ENCODE assay signal across 31 cellular contexts in genomic region chr17:8013731-8014557, GRCh38. TPM values are rescaled to one million over a fixed set of nuclear protein-coding genes. Genes with fewer than 3 reads are reported as not detected.
A peak's percentile ranks its signal among the peaks of the same experiment; 100 is the strongest.
DNase-seq lines count a peak whose midpoint lies in the region; ATAC-seq and TF ChIP-seq lines count a peak whose summit lies in the region.
"Had no signal": no experiment of that assay in that cellular context is flagged by ENCODE, and none has a peak within 500 bp of the region (broad histone marks: within the 10 kb centered on the region; RNA-seq: fewer than 3 reads in every experiment).

No MANE protein-coding gene starts in this region.

- no peaks in the 10 kb centered on the region for H3K4me1 ChIP-seq in HEK293 (ENCODE audit: control insufficient read depth, insufficient read depth, low read length)
- H3K4me1 ChIP-seq in sigmoid colon = peaks cover 0 to 16% (median 13%) of the 10 kb centered on the region in 4 donors
- H3K4me1 ChIP-seq in uterus = peaks cover 0 to 8% of the 10 kb centered on the region in 2 donors
- peaks cover 23% of the 10 kb centered on the region for H3K4me1 ChIP-seq in vagina
- H3K4me1 ChIP-seq: SJCRH30 had no signal

- H3K4me3 ChIP-seq in HEK293 (ENCODE audit: low read depth, low read length) (no peak overlapping the region), sigmoid colon (no peak overlapping the region), uterus (no peak overlapping the region), vagina (no peak overlapping the region)
- H3K4me3 ChIP-seq: GM12878, PC-9, SJCRH30 had no signal

- no peaks in the 10 kb centered on the region for H3K9me3 ChIP-seq in HEK293 (ENCODE audit: control insufficient read depth, insufficient read depth, low read depth, low read length)
- no peaks in the 10 kb centered on the region for H3K9me3 ChIP-seq in sigmoid colon
- H3K9me3 ChIP-seq in uterus = no peaks in the 10 kb centered on the region
- no peaks in the 10 kb centered on the region for H3K9me3 ChIP-seq in vagina
- H3K9me3 ChIP-seq: Caco-2, SJCRH30 had no signal

- intact Hi-C loops in sigmoid colon (cut with DNase I) (no loop called here), uterus (cut with DNase I; ENCODE audit: low total_unique reads) (no loop called here), vagina (cut with DNase I) (no loop called here)

- H3K36me3 ChIP-seq in HEK293 (ENCODE audit: control insufficient read depth in 2 of 2, insufficient read depth in 1 of 2, low read length in 2 of 2) (no peaks in the 10 kb centered on the region), sigmoid colon (no peaks in the 10 kb centered on the region), uterus (no peaks in the 10 kb centered on the region), vagina (no peaks in the 10 kb centered on the region)
- H3K36me3 ChIP-seq: SJCRH30 had no signal

- peaks cover 35% of the 10 kb centered on the region for H3K27me3 Mint-ChIP-seq in nephron (ENCODE audit: low read depth)

- no peak overlapping the region for H3K27ac Mint-ChIP-seq in nephron
- H3K27ac Mint-ChIP-seq: CD4-positive, alpha-beta memory T cell had no signal

- no peak for TF ChIP-seq EP300 in sigmoid colon (IDR thresholded peaks at IDR 0.05)

- H3K9me3 Mint-ChIP-seq in nephron = no peaks in the 10 kb centered on the region
- H3K9me3 Mint-ChIP-seq: CD4-positive, alpha-beta memory T cell had no signal

- WGBS in sigmoid colon, 2 donors = 87 to 89% methylated on average over 12 of the region's 12 CpGs

- DNase-seq in sigmoid colon = peak; percentile 60
- no peak for DNase-seq in uterus
- DNase-seq in NCI-H82 (lab: John Stamatoyannopoulos, UW) = no peak
- DNase-seq in vagina (ENCODE audit: extremely low spot score in 2 of 2) = no peak
- DNase-seq: 8988T; ACHN; Caco-2; CD4-positive, alpha-beta memory T cell; DMS79; EL; NCI-H1105; NCI-H146; NCI-H1930; NCI-H2107; NCI-H446; NCI-H524 treated with DMSO at 0.1 percent for 48 hours; NCI-H774; PC-9; SJCRH30 had no signal

- H3K36me3 Mint-ChIP-seq in nephron (ENCODE audit: low read depth) = no peaks in the 10 kb centered on the region
- H3K36me3 Mint-ChIP-seq: CD4-positive, alpha-beta memory T cell had no signal

- TF ChIP-seq POLR2A in sigmoid colon (IDR thresholded peaks at IDR 0.05) = no peak
- no peak for TF ChIP-seq POLR2A in uterus (IDR thresholded peaks at IDR 0.05)
- TF ChIP-seq POLR2A in vagina (IDR thresholded peaks at IDR 0.05) = no peak

- no peak for ATAC-seq in GM21825 (IDR thresholded peaks at IDR 0.05; ENCODE audit: unreplicated experiment)
- ATAC-seq: Right ventricle myocardium inferior, SK-N-SH treated with all-trans-retinoic acid at 6 μM for 48 hours had no signal

- H3K27ac ChIP-seq in 22Rv1 = peak overlapping the region; percentile 15; the same call in 1 of the 2 replicates
- H3K27ac ChIP-seq in HEK293 (ENCODE audit: extremely low read depth, low read depth, low read length) = no peak overlapping the region
- H3K27ac ChIP-seq in sigmoid colon = no peak overlapping the region
- H3K27ac ChIP-seq in uterus = no peak overlapping the region
- no peak overlapping the region for H3K27ac ChIP-seq in vagina
- H3K27ac ChIP-seq: PC-9, SJCRH30 had no signal

- TF ChIP-seq CTCF in 22Rv1 (IDR thresholded peaks at IDR 0.05) (no peak), HEK293 (tag by site-specific recombination; IDR thresholded peaks at IDR 0.05) (no peak), nephron (IDR thresholded peaks at IDR 0.05; ENCODE audit: unreplicated experiment in 3 of 3) (no peak), sigmoid colon (IDR thresholded peaks at IDR 0.05) (no peak), uterus (IDR thresholded peaks at IDR 0.05) (no peak), vagina (IDR thresholded peaks at IDR 0.05) (no peak)

- CTCF ChIA-PET in HEK293 (lab: Yijun Ruan, JAX) = interaction anchor here (0.8 to 4.1 kb wide), 5 partner anchors 17 to 43 kb away, joined by 4 to 18 read pairs (median 5); no protein-coding TSS in a partner anchor

- peaks cover 7% of the 10 kb centered on the region for H3K4me1 Mint-ChIP-seq in nephron

- H3K27me3 ChIP-seq in sigmoid colon (peaks cover 3 to 50% (median 17%) of the 10 kb centered on the region in 3 donors), uterus (no peaks in the 10 kb centered on the region), vagina (no peaks in the 10 kb centered on the region)
- H3K27me3 ChIP-seq: SJCRH30 had no signal

- POLR2A ChIA-PET in HEK293 (lab: Yijun Ruan, JAX) = interaction anchor here (0.6 kb wide), 1 partner anchor 73 kb away, joined by 3 read pairs; no protein-coding TSS in a partner anchor

- H3K4me3 Mint-ChIP-seq in nephron = peak overlapping the region; percentile 3 to 53 (median 49)

TF ChIP-seq in HEK293, 187 proteins besides CTCF, POLR2A, EP300 and RAD21:
- TF ChIP-seq SCRT2 (tag by site-specific recombination; IDR thresholded peaks at IDR 0.05) (peak; percentile 85), SCRT1 (tag by site-specific recombination; IDR thresholded peaks at IDR 0.05; ENCODE audit: borderline replicate concordance) (peak; percentile 71; the same call in 1 of the 2 replicates), ZNF747 (tag by site-specific recombination; IDR thresholded peaks at IDR 0.05) (no peak)
- TF ChIP-seq, protein P1, sequence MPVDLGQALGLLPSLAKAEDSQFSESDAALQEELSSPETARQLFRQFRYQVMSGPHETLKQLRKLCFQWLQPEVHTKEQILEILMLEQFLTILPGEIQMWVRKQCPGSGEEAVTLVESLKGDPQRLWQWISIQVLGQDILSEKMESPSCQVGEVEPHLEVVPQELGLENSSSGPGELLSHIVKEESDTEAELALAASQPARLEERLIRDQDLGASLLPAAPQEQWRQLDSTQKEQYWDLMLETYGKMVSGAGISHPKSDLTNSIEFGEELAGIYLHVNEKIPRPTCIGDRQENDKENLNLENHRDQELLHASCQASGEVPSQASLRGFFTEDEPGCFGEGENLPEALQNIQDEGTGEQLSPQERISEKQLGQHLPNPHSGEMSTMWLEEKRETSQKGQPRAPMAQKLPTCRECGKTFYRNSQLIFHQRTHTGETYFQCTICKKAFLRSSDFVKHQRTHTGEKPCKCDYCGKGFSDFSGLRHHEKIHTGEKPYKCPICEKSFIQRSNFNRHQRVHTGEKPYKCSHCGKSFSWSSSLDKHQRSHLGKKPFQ (tag by site-specific recombination; IDR thresholded peaks at IDR 0.05) = no peak
TF ChIP-seq in HEK293: peak in this region for 2.

RNA-seq across cellular contexts. Expression of gene GUCY2D, which starts 11.5 kb away (rescaled TPM):
- total RNA-seq in sigmoid colon = not detected
- under 1 TPM in 1 of 3 donors, not detected in 2; 0.04 TPM for polyA plus RNA-seq in sigmoid colon
- total RNA-seq in uterus = under 1 TPM in 1 of 4 donors, not detected in 3; 0.14 TPM
- total RNA-seq in vagina = not detected
- total RNA-seq: CD4-positive, alpha-beta memory T cell; GM12878; H4; M059J; RPMI7951; SJCRH30 had no signal
- polyA plus RNA-seq: GM12878 had no signal

RNA-seq across cellular contexts. Expression of gene ALOX15B, which starts 24.9 kb away (rescaled TPM):
- total RNA-seq in sigmoid colon = 1 to 10 TPM; 2.8 to 5.3 (median 4.3) TPM
- polyA plus RNA-seq in sigmoid colon = 1 to 10 TPM; 1.2 to 3.2 (median 1.8) TPM
- 1 to 10 TPM in 1 of 4 donors, under 1 TPM in 2, not detected in 1; 0.14 to 1.5 (median 0.24) TPM for total RNA-seq in uterus
- 28.7 TPM for total RNA-seq in vagina
- total RNA-seq: Caco-2, GM12878, H4, HT-29, M059J, PC-9, RPMI7951, SJCRH30 had no signal
- polyA plus RNA-seq: BJ; CD4-positive, alpha-beta memory T cell had no signal
